8 cellular contexts compared by ENCODE assay signal in the genomic region with DNA sequence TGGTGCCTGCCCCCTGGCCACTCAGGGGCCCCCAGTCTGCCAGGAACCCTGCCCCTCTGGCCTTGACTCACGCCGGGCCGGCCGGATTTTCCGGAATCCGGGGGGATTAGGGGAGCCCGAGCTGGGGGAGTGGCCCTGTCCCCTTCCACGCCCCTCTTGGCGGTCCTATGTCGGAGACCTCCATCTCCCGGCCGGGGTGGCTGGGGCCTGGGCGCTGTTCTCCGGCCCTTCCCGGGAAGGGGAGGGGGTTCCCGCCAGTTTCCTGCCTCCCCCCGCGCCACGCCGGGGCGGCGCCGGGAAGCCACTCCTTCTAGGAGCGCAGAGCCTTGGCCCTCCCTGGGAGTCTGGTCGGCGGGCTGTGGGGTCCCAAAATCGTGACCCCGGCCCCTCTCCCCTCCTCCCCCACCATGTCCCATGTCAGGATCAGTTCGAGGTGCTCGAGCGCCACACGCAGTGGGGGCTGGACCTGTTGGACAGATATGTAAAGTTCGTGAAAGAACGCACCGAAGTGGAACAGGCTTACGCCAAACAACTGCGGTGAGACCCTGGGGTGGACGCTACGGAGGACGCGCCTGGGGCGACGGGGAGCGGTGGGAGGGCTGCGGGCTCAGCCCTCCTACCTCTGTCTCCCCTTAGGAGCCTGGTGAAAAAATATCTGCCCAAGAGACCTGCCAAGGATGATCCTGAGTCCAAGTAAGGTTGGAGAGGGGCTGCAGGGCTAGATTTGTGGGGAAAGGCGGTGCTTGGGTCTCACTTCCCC. TPM values are rescaled to one million over a fixed set of nuclear protein-coding genes. Genes with fewer than 3 reads are reported as not detected.
DNase-seq lines count a peak whose midpoint lies in the region; ATAC-seq and TF ChIP-seq lines count a peak whose summit lies in the region.

No MANE protein-coding gene starts in this region.

- H3K27ac ChIP-seq in Panc1 (ENCODE audit: low read length), result peak overlapping the region; percentile 89
- H3K27ac ChIP-seq in right lobe of liver, result peak overlapping the region in 2 of 3 donors; percentile 65 to 71
- peak overlapping the region; percentile 77 to 94 for H3K27ac ChIP-seq in testis

- peaks cover 44% of the 10 kb centered on the region for H3K4me1 ChIP-seq in Panc1 (ENCODE audit: control insufficient read depth, insufficient read depth, low read length)
- H3K4me1 ChIP-seq in right lobe of liver, result peaks cover 4 to 36% (median 16%) of the 10 kb centered on the region in 4 donors
- peaks cover 44% of the 10 kb centered on the region for H3K4me1 ChIP-seq in testis

- WGBS in right lobe of liver (ENCODE audit: insufficient coverage, low coverage, low lambda C conversion rate, missing lambda C conversion rate), result 60% methylated on average over 2 of the region's 46 CpGs
- 1% methylated on average over 25 to 46 of the region's 46 CpGs for WGBS in testis, 2 donors

- no TSS peak for BruUV-seq in Panc1 (replicated peaks; lab: Mats Ljungman, UMichigan)

- TF ChIP-seq CTCF in Panc1 (IDR thresholded peaks at IDR 0.05) (no peak), right lobe of liver (IDR thresholded peaks at IDR 0.05) (no peak), testis (IDR thresholded peaks at IDR 0.05) (no peak)

- H3K4me3 ChIP-seq in Panc1 (ENCODE audit: low read depth in 2 of 2, low read length in 2 of 2) (peak overlapping the region; percentile 73 to 81), right lobe of liver (peak overlapping the region; percentile 72 to 78 (median 72)), testis (peak overlapping the region; percentile 75 to 88)

- H3K9me3 ChIP-seq in Panc1 (ENCODE audit: control insufficient read depth, insufficient read depth, low read depth, low read length), result no peaks in the 10 kb centered on the region
- no peaks in the 10 kb centered on the region for H3K9me3 ChIP-seq in right lobe of liver
- no peaks in the 10 kb centered on the region for H3K9me3 ChIP-seq in testis

- in situ Hi-C loops in Panc1 (cut with HindIII; ENCODE audit: low pct_unique_long_range_greater_than_20kb, low sequenced_read_pairs), result no loop called here

- H3K36me3 ChIP-seq in Panc1 (ENCODE audit: control insufficient read depth, insufficient read depth, low read length) (no peaks in the 10 kb centered on the region; the same call in none of the 2 replicates), right lobe of liver (peaks cover 0 to 5% (median 0%) of the 10 kb centered on the region in 4 donors), testis (ENCODE audit: low read depth, missing control alignments) (no peaks in the 10 kb centered on the region)

- H3K27me3 ChIP-seq in Panc1 (ENCODE audit: control insufficient read depth, insufficient read depth, low read length) (no peaks in the 10 kb centered on the region), right lobe of liver (no peaks in the 10 kb centered on the region), testis (no peaks in the 10 kb centered on the region)

- CTCF ChIA-PET in Panc1 (lab: Charles Lee), result no interaction called here

- DNase-seq in NCI-H2196 (lab: John Stamatoyannopoulos, UW; ENCODE audit: unreplicated experiment) (peak; percentile 28), NCI-H2196 treated with DMSO at 0.1 percent for 48 hours (lab: John Stamatoyannopoulos, UW; ENCODE audit: unreplicated experiment) (no peak), Panc1 (ENCODE audit: low read depth, low spot score) (no peak), cerebellar cortex (ENCODE audit: low spot score) (peak; percentile 30), right lobe of liver (peak in 1 of 3 donors; percentile 66), testis (peak; percentile 43), NCI-H524 treated with DMSO at 0.1 percent for 48 hours (lab: John Stamatoyannopoulos, UW) (no peak)

- ATAC-seq in Panc1 (no peak), right lobe of liver (no peak), GM18498 (IDR thresholded peaks at IDR 0.05; ENCODE audit: unreplicated experiment) (no peak)

- no peak for TF ChIP-seq POLR2A in right lobe of liver (IDR thresholded peaks at IDR 0.05)
- TF ChIP-seq POLR2A in testis (IDR thresholded peaks at IDR 0.05), result no peak

- intact Hi-C loops in Panc1 (cut with micrococcal nuclease; ENCODE audit: unreplicated experiment), result no loop called here
- intact Hi-C loops in right lobe of liver (cut with DNase I), result loop anchor here in 1 of 2 donors (10.0 kb wide), 1 partner anchor 114 kb away; no protein-coding TSS in a partner anchor
- intact Hi-C loops in testis (cut with DNase I; ENCODE audit: low total_unique reads), result no loop called here

- POLR2A ChIA-PET in Panc1 (lab: Charles Lee), result no interaction called here

RNA-seq across cellular contexts. Expression of gene TRIP10, which starts 1.3 kb away (rescaled TPM):
- total RNA-seq in Panc1 (2021; ENCODE audit: unreplicated experiment) (115 TPM), right lobe of liver (10 to 100 TPM in 2 of 6 experiments, 1 to 10 TPM in 4; 7.5 to 14.9 (median 9.3) TPM), testis (10 to 100 TPM; 60.4 to 62.7 TPM)
- 111 TPM for polyA plus RNA-seq in Panc1 (2012; ENCODE audit: insufficient read length)
- 65.8 TPM for polyA plus RNA-seq in testis (ENCODE audit: insufficient read depth, low read depth, low replicate concordance)

RNA-seq across cellular contexts. Expression of gene GPR108, which starts 3.4 kb away (rescaled TPM):
- total RNA-seq in Panc1 (2021; ENCODE audit: unreplicated experiment), result 43.0 TPM
- polyA plus RNA-seq in Panc1 (2012; ENCODE audit: insufficient read length), result 63.5 TPM
- 10 to 100 TPM; 22.3 to 53.0 (median 41.3) TPM for total RNA-seq in right lobe of liver
- total RNA-seq in testis, result 10 to 100 TPM; 61.8 to 87.1 TPM
- 105 TPM for polyA plus RNA-seq in testis (ENCODE audit: insufficient read depth, low read depth, low replicate concordance)

RNA-seq across cellular contexts. Expression of gene C3, which starts 20.3 kb away (rescaled TPM):
- total RNA-seq in Panc1 (2021; ENCODE audit: unreplicated experiment), result 5.0 TPM
- 1.3 TPM for polyA plus RNA-seq in Panc1 (2012; ENCODE audit: insufficient read length)
- over 10,000 TPM; 10,569 to 17,502 (median 15,749) TPM for total RNA-seq in right lobe of liver
- total RNA-seq in testis, result 100 to 1,000 TPM in 1 of 2 donors, 10 to 100 TPM in 1; 49.5 to 131 TPM
- polyA plus RNA-seq in testis (ENCODE audit: insufficient read depth, low read depth, low replicate concordance), result 500 TPM

RNA-seq across cellular contexts. Expression of gene SH2D3A, which starts 26.5 kb away (rescaled TPM):
- total RNA-seq in Panc1 (2021; ENCODE audit: unreplicated experiment), result 2.2 TPM
- polyA plus RNA-seq in Panc1 (2012; ENCODE audit: insufficient read length), result 3.0 TPM
- 1 to 10 TPM in 4 of 6 experiments, under 1 TPM in 2; 0.72 to 2.3 (median 1.3) TPM for total RNA-seq in right lobe of liver
- 1 to 10 TPM; 7.4 to 7.5 TPM for total RNA-seq in testis
- polyA plus RNA-seq in testis (ENCODE audit: insufficient read depth, low read depth, low replicate concordance), result 12.8 TPM

RNA-seq across cellular contexts. Expression of gene VAV1, which starts 31.7 kb away (rescaled TPM):
- 0.05 TPM for total RNA-seq in Panc1 (2021; ENCODE audit: unreplicated experiment)
- polyA plus RNA-seq in Panc1 (2012; ENCODE audit: insufficient read length), result 1.5 TPM
- total RNA-seq in right lobe of liver, result 1 to 10 TPM; 1.1 to 7.9 (median 3.1) TPM
- 1 to 10 TPM; 1.1 to 4.5 TPM for total RNA-seq in testis
- 8.9 TPM for polyA plus RNA-seq in testis (ENCODE audit: insufficient read depth, low read depth, low replicate concordance)

Comparison
In these comparisons a context has a peak if more than half of its experiments do, and no peak if none do; other contexts are left out.
1. DNase-seq: peak in NCI-H2196 (single experiment), cerebellar cortex (single experiment) and testis (single experiment); none in NCI-H2196 treated with DMSO at 0.1 percent for 48 hours (single experiment), Panc1 (single experiment) and NCI-H524 treated with DMSO at 0.1 percent for 48 hours (single experiment).
2. RNA of gene C3, which starts 20.3 kb away (total RNA-seq): 10,569 to 17,502 TPM in right lobe of liver; 49.5 to 131 TPM in testis and 5.0 TPM in Panc1 (single experiment); every median in the first group is over 10 times any median in the second.
3. Peak in every context shown above with its lines, with median percentiles within 50 percentile points of each other: H3K27ac ChIP-seq and H3K4me3 ChIP-seq.